Comparison of ENCODE assay signal across 17 cellular contexts in genomic region chr2:219662566-219662965, GRCh38. TPM values are rescaled to one million over a fixed set of nuclear protein-coding genes. Genes with fewer than 3 reads are reported as not detected.
DNase-seq lines count a peak whose midpoint lies in the region; ATAC-seq and TF ChIP-seq lines count a peak whose summit lies in the region.
"Had no signal": no experiment of that assay in that cellular context is flagged by ENCODE, and none has a peak within 500 bp of the region (broad histone marks: within the 10 kb centered on the region; RNA-seq: fewer than 3 reads in every experiment).

No MANE protein-coding gene starts in this region.

- H3K4me3 ChIP-seq in NT2/D1 (ENCODE audit: insufficient read length, low read depth) (no peak overlapping the region), fibroblast of pulmonary artery (replicated peaks; ENCODE audit: low read depth, low read length) (no peak overlapping the region)
- H3K4me3 ChIP-seq: colonic mucosa, SJCRH30, uterus had no signal

- H3K27me3 ChIP-seq in NT2/D1 (ENCODE audit: insufficient read depth, insufficient read length), result no peaks in the 10 kb centered on the region
- H3K27me3 ChIP-seq: colonic mucosa, SJCRH30, uterus had no signal

- TF ChIP-seq CTCF in fibroblast of pulmonary artery (IDR thresholded peaks at IDR 0.05; ENCODE audit: low read length, missing control alignments), result no peak

- no peak overlapping the region for H3K9ac ChIP-seq in NT2/D1 (ENCODE audit: insufficient read length, low read depth)

- H3K4me1 ChIP-seq in NT2/D1 (ENCODE audit: insufficient read depth, insufficient read length), result no peaks in the 10 kb centered on the region
- H3K4me1 ChIP-seq: colonic mucosa, SJCRH30, uterus had no signal

- DNase-seq in ELF-1 (ENCODE audit: low read depth, low spot score) (peak; percentile 95), NT2/D1 (ENCODE audit: low read depth, low spot score) (peak; percentile 63), fibroblast of pulmonary artery (ENCODE audit: low read depth) (peak; percentile 8), mesenteric fat pad (ENCODE audit: low spot score) (peak; percentile 11), NCI-H2029 (lab: John Stamatoyannopoulos, UW) (no peak)
- DNase-seq in NK-92 treated with Interleukin-12 subunit alpha and Interleukin-12 subunit beta, amount 100 ng/mL, for 24 hours (lab: John Stamatoyannopoulos, UW), result no peak
- DNase-seq: activated CD4-positive, alpha-beta T cell treated with anti-CD3 and anti-CD28 coated beads, Interleukin-2, amount 50 U/mL, for 48 hours; activated T-cell treated with anti-CD3 and anti-CD28 coated beads, Interleukin-2, amount 50 U/mL, for 1 hour; colonic mucosa; left cardiac atrium; MM.1S; NCI-H146; NCI-H748 treated with DMSO at 0.1 percent for 48 hours; SJCRH30; uterus had no signal

- H3K9me3 ChIP-seq in NT2/D1 (ENCODE audit: insufficient read depth, low read length), result peaks cover 23% of the 10 kb centered on the region
- H3K9me3 ChIP-seq: colonic mucosa, uterus had no signal

- ATAC-seq in GM21529 (IDR thresholded peaks at IDR 0.05; ENCODE audit: unreplicated experiment) (no peak), HG03097 (IDR thresholded peaks at IDR 0.05; ENCODE audit: low FRiP score, unreplicated experiment) (no peak)

- no peaks in the 10 kb centered on the region for H3K36me3 ChIP-seq in NT2/D1 (ENCODE audit: insufficient read depth, insufficient read length, low read length)
- H3K36me3 ChIP-seq: colonic mucosa, SJCRH30, uterus had no signal

RNA-seq across cellular contexts. Expression of gene SLC4A3, which starts 35.1 kb away (rescaled TPM):
- 6.7 TPM for total RNA-seq in mesenteric fat pad

Comparison
In these comparisons a context has a peak if more than half of its experiments do, and no peak if none do; other contexts are left out.
1. DNase-seq: peak in ELF-1 (single experiment), NT2/D1 (single experiment), fibroblast of pulmonary artery (single experiment) and mesenteric fat pad (single experiment); none in NCI-H2029 (single experiment) and NK-92 treated with Interleukin-12 subunit alpha and Interleukin-12 subunit beta, amount 100 ng/mL, for 24 hours (single experiment).